In genomic region chrX:136710324-136710951, GRCh38 we compare ENCODE assay signal across 9 cellular contexts.
DNase-seq lines count a peak whose midpoint lies in the region; ATAC-seq and TF ChIP-seq lines count a peak whose summit lies in the region.
"Had no signal": no experiment of that assay in that cellular context is flagged by ENCODE, and none has a peak within 500 bp of the region (broad histone marks: within the 10 kb centered on the region; RNA-seq: fewer than 3 reads in every experiment).

No MANE protein-coding gene starts in this region.

- peaks cover 26% of the 10 kb centered on the region for H3K4me1 ChIP-seq in CD8-positive, alpha-beta memory T cell (ENCODE audit: insufficient read depth, low read length)
- H3K4me1 ChIP-seq in foreskin keratinocyte, result no peaks in the 10 kb centered on the region
- H3K4me1 ChIP-seq: parathyroid adenoma had no signal

- H3K9me3 ChIP-seq in CD8-positive, alpha-beta memory T cell (ENCODE audit: low read length), result no peaks in the 10 kb centered on the region
- H3K9me3 ChIP-seq in T-helper 17 cell (ENCODE audit: control insufficient read depth, low read length, poor library complexity, severe bottlenecking), result no peaks in the 10 kb centered on the region

- H3K4me3 ChIP-seq in CD8-positive, alpha-beta memory T cell (ENCODE audit: low read length), result no peak overlapping the region

- H3K27ac Mint-ChIP-seq in CD8-positive, alpha-beta memory T cell, result peak overlapping the region; percentile 79 to 97 (median 88)
- H3K27ac Mint-ChIP-seq in T-helper 17 cell, result peak overlapping the region; percentile 96

- H3K4me1 Mint-ChIP-seq in CD8-positive, alpha-beta memory T cell, result peaks cover 23 to 42% (median 38%) of the 10 kb centered on the region in 3 donors
- H3K4me1 Mint-ChIP-seq in T-helper 17 cell, result peaks cover 10% of the 10 kb centered on the region

- CTCF ChIA-PET in CD8-positive, alpha-beta memory T cell (lab: Charles Lee), result interaction anchor here (1.5 kb wide), 1 partner anchor 15 kb away, joined by 5 read pairs; no protein-coding TSS in a partner anchor

- POLR2A ChIA-PET in CD8-positive, alpha-beta memory T cell (lab: Charles Lee), result interaction anchor here (0.5 kb wide), 1 partner anchor 704 kb away, joined by 3 read pairs; no protein-coding TSS in a partner anchor

- peaks cover 0 to 2% of the 10 kb centered on the region in 2 donors for H3K27me3 Mint-ChIP-seq in CD8-positive, alpha-beta memory T cell
- no peaks in the 10 kb centered on the region for H3K27me3 Mint-ChIP-seq in T-helper 17 cell

- peak overlapping the region in 2 of 7 donors; percentile 23 to 52 for H3K4me3 Mint-ChIP-seq in CD8-positive, alpha-beta memory T cell
- peak overlapping the region; percentile 63 for H3K4me3 Mint-ChIP-seq in T-helper 17 cell

- ATAC-seq in GM21529 (IDR thresholded peaks at IDR 0.05; ENCODE audit: unreplicated experiment), result peak; percentile 38
- peak; percentile 84 for ATAC-seq in T-helper 17 cell
- ATAC-seq in foreskin keratinocyte, result peak; percentile 79
- no peak for ATAC-seq in GM21515 (IDR thresholded peaks at IDR 0.05; ENCODE audit: unreplicated experiment)
- ATAC-seq in esophagus mucosa, result no peak

- no peak for TF ChIP-seq CTCF in foreskin keratinocyte (conservative IDR thresholded peaks at IDR 0.05)

- H3K9me3 Mint-ChIP-seq in CD8-positive, alpha-beta memory T cell, result no peaks in the 10 kb centered on the region

- DNase-seq in CD8-positive, alpha-beta memory T cell, result no peak
- DNase-seq in T-helper 17 cell, result no peak
- peak; percentile 33 to 46 for DNase-seq in foreskin keratinocyte
- DNase-seq in SKM-1 (lab: John Stamatoyannopoulos, UW; ENCODE audit: unreplicated experiment), result no peak
- DNase-seq in GOT3 (lab: John Stamatoyannopoulos, UW), result no peak

- H3K27me3 ChIP-seq in CD8-positive, alpha-beta memory T cell (ENCODE audit: insufficient read depth, low read length, poor library complexity, severe bottlenecking), result no peaks in the 10 kb centered on the region
- no peaks in the 10 kb centered on the region for H3K27me3 ChIP-seq in foreskin keratinocyte

- H3K27ac ChIP-seq in CD8-positive, alpha-beta memory T cell (ENCODE audit: low read depth, low read length), result no peak overlapping the region
- H3K27ac ChIP-seq in foreskin keratinocyte, result peak overlapping the region; percentile 43
- H3K27ac ChIP-seq: parathyroid adenoma had no signal

- H3K36me3 ChIP-seq in CD8-positive, alpha-beta memory T cell (ENCODE audit: insufficient read depth, low read length), result peaks cover 17% of the 10 kb centered on the region

- H3K36me3 Mint-ChIP-seq in CD8-positive, alpha-beta memory T cell, result peaks cover 0 to 57% (median 0%) of the 10 kb centered on the region in 3 donors
- no peaks in the 10 kb centered on the region for H3K36me3 Mint-ChIP-seq in T-helper 17 cell (ENCODE audit: low read depth)

Comparison
In these comparisons a context has a peak if more than half of its experiments do, and no peak if none do; other contexts are left out.
1. DNase-seq: peak in foreskin keratinocyte (2 of 2); none in CD8-positive, alpha-beta memory T cell (0 of 5), T-helper 17 cell (0 of 3), SKM-1 (single experiment) and GOT3 (single experiment).
2. ATAC-seq: peak in GM21529 (single experiment), T-helper 17 cell (single experiment) and foreskin keratinocyte (single experiment); none in GM21515 (single experiment) and esophagus mucosa (single experiment).